In genomic region chr22:28148816-28149465, GRCh38 we compare ENCODE assay signal across 22 cellular contexts.
"Had no signal": no experiment of that assay in that cellular context is flagged by ENCODE, and none has a peak within 500 bp of the region (broad histone marks: within the 10 kb centered on the region; RNA-seq: fewer than 3 reads in every experiment).

No MANE protein-coding gene starts in this region.

- H3K27ac Mint-ChIP-seq: activated T-cell treated with anti-CD3 and anti-CD28 coated beads, Interleukin-2, amount 50 U/mL, for 72 hours; T-helper 1 cell treated with Interleukin-12 subunit alpha and Interleukin-12 subunit beta and Interleukin-4 antibody, amounts not matched to agents 30 μg/mL and 1 μg/mL, for 36 hours had no signal

- ATAC-seq: activated T-cell treated with anti-CD3 and anti-CD28 coated beads, Interleukin-2, amount 50 U/mL, for 72 hours; left lung had no signal

- H3K9me3 ChIP-seq: colonic mucosa, esophagus squamous epithelium, left lung, thyroid gland had no signal

- H3K4me3 ChIP-seq: colonic mucosa, esophagus squamous epithelium, left lung, thyroid gland had no signal

- H3K4me1 ChIP-seq: colonic mucosa, left lung had no signal

- DNase-seq: activated CD4-positive, alpha-beta T cell treated with anti-CD3 and anti-CD28 coated beads, Interleukin-2, amount 50 U/mL, for 1 hour; activated CD4-positive, CD25-positive, alpha-beta regulatory T cell treated with anti-CD3 and anti-CD28 coated beads, Interleukin-2, amount 50 U/mL, for 72 hours; activated CD8-positive, alpha-beta memory T cell treated with anti-CD3 and anti-CD28 coated beads, Interleukin-2, amount 50 U/mL, for 4 hours; activated effector memory CD4-positive, alpha-beta T cell treated with anti-CD3 and anti-CD28 coated beads, Interleukin-2, amount 50 U/mL, for 16 hours; activated naive CD4-positive, alpha-beta T cell treated with anti-CD3 and anti-CD28 coated beads, Interleukin-2, amount 50 U/mL, for 16 hours; activated T-cell treated with anti-CD3 and anti-CD28 coated beads, Interleukin-2, amount 50 U/mL, for 72 hours; caudate nucleus; colonic mucosa; effector CD4-positive, alpha-beta T cell; esophagus squamous epithelium; glutamatergic neuron; hypothalamus; islet precursor cell; left lung; occipital lobe; posterior cingulate gyrus; retina; stimulated activated CD4-positive, alpha-beta T cell treated with anti-CD3 and anti-CD28 coated beads, Interleukin-2, amount 100 ng/mL, for 24 hours; stimulated activated naive CD4-positive, alpha-beta T cell treated with Interleukin-2 at 50 U/mL for 16 hours; thyroid gland had no signal

- H3K36me3 ChIP-seq: colonic mucosa, esophagus squamous epithelium, left lung, thyroid gland had no signal

- H3K4me3 Mint-ChIP-seq: activated T-cell treated with anti-CD3 and anti-CD28 coated beads, Interleukin-2, amount 50 U/mL, for 72 hours; T-helper 1 cell treated with Interleukin-12 subunit alpha and Interleukin-12 subunit beta and Interleukin-4 antibody, amounts not matched to agents 30 μg/mL and 1 μg/mL, for 36 hours had no signal

- H3K9me3 Mint-ChIP-seq: activated T-cell treated with anti-CD3 and anti-CD28 coated beads, Interleukin-2, amount 50 U/mL, for 72 hours; T-helper 1 cell treated with Interleukin-12 subunit alpha and Interleukin-12 subunit beta and Interleukin-4 antibody, amounts not matched to agents 30 μg/mL and 1 μg/mL, for 36 hours had no signal

- H3K27me3 ChIP-seq: colonic mucosa, esophagus squamous epithelium, left lung, thyroid gland had no signal

- H3K27ac ChIP-seq: colonic mucosa, esophagus squamous epithelium, left lung, thyroid gland, VCaP had no signal
